In the genomic region with DNA sequence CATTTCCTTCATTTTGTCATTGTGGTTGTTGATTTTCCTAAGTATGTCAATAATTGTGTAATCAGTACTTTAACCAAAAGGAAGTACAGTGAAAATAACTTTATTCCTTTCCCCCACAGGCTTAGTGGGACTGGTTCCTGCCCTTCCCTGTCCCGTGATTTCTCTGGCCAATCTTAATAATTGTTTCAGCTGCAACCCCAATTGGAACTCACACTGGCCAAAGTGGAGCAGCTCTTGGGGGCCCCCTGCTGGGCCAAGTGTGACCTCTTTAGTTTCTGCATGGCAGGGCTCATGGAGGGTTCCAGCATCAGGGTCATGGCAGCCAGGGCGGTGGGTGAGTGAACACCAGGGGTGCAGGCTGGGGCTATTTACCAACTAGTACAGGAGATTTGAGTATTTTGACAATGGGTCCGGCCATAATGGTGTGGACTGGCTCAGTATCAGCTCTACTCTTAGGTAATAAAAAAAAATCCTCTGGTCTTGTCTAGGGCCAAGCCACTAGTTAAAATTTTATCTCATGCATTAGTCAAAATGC, we compare ENCODE assay signal across 8 cellular contexts. TPM values are rescaled to one million over a fixed set of nuclear protein-coding genes. Genes with fewer than 3 reads are reported as not detected.
DNase-seq lines count a peak whose midpoint lies in the region; ATAC-seq lines count a peak whose summit lies in the region.

No MANE protein-coding gene starts in this region.

- ATAC-seq in HG02884 (IDR thresholded peaks at IDR 0.05; ENCODE audit: unreplicated experiment) (peak; percentile 79), left lobe of liver (peak; percentile 77)

- peak; percentile 10 for DNase-seq in DMS79 treated with DMSO at 0.1 percent for 48 hours (lab: John Stamatoyannopoulos, UW)
- DNase-seq in DMS79 (lab: John Stamatoyannopoulos, UW) = no peak
- peak; percentile 56 for DNase-seq in NCI-H2227 (lab: John Stamatoyannopoulos, UW; ENCODE audit: unreplicated experiment)
- DNase-seq in activated CD4-positive, CD25-positive, alpha-beta regulatory T cell (lab: John Stamatoyannopoulos, UW) = peak; percentile 50 to 82 (median 59)
- DNase-seq in central memory CD4-positive, alpha-beta T cell = peak; percentile 58
- peak; percentile 63 for DNase-seq in left lobe of liver (ENCODE audit: low spot score)
- peak; percentile 71 to 84 for DNase-seq in stimulated activated CD4-positive, alpha-beta T cell treated with anti-CD3 and anti-CD28 coated beads, Interleukin-4, amount 100 ng/mL, for 48 hours (ENCODE audit: low read depth in 2 of 2)

RNA-seq across cellular contexts. Expression of a gene that starts 31.7 kb away (rescaled TPM):
- 46.6 TPM for total RNA-seq in left lobe of liver
